22 cellular contexts compared by ENCODE assay signal in the genomic region with DNA sequence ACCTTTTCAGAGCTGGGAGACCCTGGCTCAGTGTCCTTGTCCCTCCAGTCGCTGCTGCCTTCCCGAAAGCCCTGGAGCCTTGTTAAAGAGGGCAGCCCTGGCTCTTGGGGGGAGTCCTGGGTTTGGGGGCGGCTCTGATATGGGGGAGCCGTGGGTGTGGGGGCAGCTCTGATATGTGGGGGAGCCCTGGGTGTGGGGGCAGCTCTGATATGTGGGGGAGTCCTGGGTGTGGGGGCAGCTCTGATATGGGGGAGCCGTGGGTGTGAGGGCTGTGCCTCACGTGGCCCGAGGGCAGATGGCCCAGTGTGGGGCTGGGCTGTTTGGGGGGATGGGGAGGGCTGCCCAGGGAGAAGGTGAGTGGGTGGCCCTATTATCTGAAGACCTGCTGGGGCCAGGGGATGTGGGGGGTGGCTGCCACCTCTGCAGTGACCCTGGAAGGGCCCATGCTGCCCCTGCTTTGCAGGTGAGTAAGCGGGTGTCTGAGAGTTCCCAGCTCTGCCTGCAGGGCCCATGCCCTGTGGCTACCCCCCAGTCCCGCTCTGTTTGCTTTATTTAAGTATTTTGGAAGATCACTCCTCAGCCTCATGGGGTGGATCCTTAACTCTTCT. TPM values are rescaled to one million over a fixed set of nuclear protein-coding genes. Genes with fewer than 3 reads are reported as not detected.
DNase-seq lines count a peak whose midpoint lies in the region; ATAC-seq and TF ChIP-seq lines count a peak whose summit lies in the region.
"Had no signal": no experiment of that assay in that cellular context is flagged by ENCODE, and none has a peak within 500 bp of the region (broad histone marks: within the 10 kb centered on the region; RNA-seq: fewer than 3 reads in every experiment).

No MANE protein-coding gene starts in this region.

- no peaks in the 10 kb centered on the region for H3K9me3 ChIP-seq in tibial nerve
- H3K9me3 ChIP-seq: A549, testis had no signal

- intact Hi-C loops in activated CD8-positive, alpha-beta T cell treated with anti-CD3 and anti-CD28 coated beads for 36 hours (cut with micrococcal nuclease), result loop anchor here (10.0 kb wide), 1 partner anchor 86 kb away; no protein-coding TSS in a partner anchor

- no peak for TF ChIP-seq CTCF in activated CD8-positive, alpha-beta T cell treated with anti-CD3 and anti-CD28 coated beads for 36 hours (IDR thresholded peaks at IDR 0.05)
- no peak for TF ChIP-seq CTCF in tibial nerve (IDR thresholded peaks at IDR 0.05)
- no peak for TF ChIP-seq CTCF in GM10266 (IDR thresholded peaks at IDR 0.05; ENCODE audit: control insufficient read depth, insufficient read depth, low read depth, missing control alignments)

- no peaks in the 10 kb centered on the region for H3K36me3 ChIP-seq in tibial nerve

- no peak overlapping the region for H3K4me3 Mint-ChIP-seq in activated CD8-positive, alpha-beta T cell treated with anti-CD3 and anti-CD28 coated beads, Interleukin-2, amount 10 ng/mL, durations not matched to agents 7 days and 5 days
- H3K4me3 Mint-ChIP-seq in activated CD8-positive, alpha-beta T cell treated with anti-CD3 and anti-CD28 coated beads for 36 hours, result no peak overlapping the region
- H3K4me3 Mint-ChIP-seq in memory B cell, result no peak overlapping the region
- H3K4me3 Mint-ChIP-seq: activated CD4-positive, alpha-beta T cell treated with anti-CD3 and anti-CD28 coated beads for 36 hours; activated naive CD4-positive, alpha-beta T cell treated with anti-CD3 and anti-CD28 coated beads for 36 hours had no signal

- H3K36me3 Mint-ChIP-seq in activated CD8-positive, alpha-beta T cell treated with anti-CD3 and anti-CD28 coated beads, Interleukin-2, amount 10 ng/mL, durations not matched to agents 7 days and 5 days (ENCODE audit: low read depth), result peaks cover 3% of the 10 kb centered on the region
- no peaks in the 10 kb centered on the region for H3K36me3 Mint-ChIP-seq in activated CD8-positive, alpha-beta T cell treated with anti-CD3 and anti-CD28 coated beads for 36 hours (ENCODE audit: low read depth)
- peaks cover 2% of the 10 kb centered on the region for H3K36me3 Mint-ChIP-seq in memory B cell

- no peaks in the 10 kb centered on the region for H3K9me3 Mint-ChIP-seq in activated CD8-positive, alpha-beta T cell treated with anti-CD3 and anti-CD28 coated beads, Interleukin-2, amount 10 ng/mL, durations not matched to agents 7 days and 5 days (ENCODE audit: insufficient read depth)
- H3K9me3 Mint-ChIP-seq in activated CD8-positive, alpha-beta T cell treated with anti-CD3 and anti-CD28 coated beads for 36 hours, result no peaks in the 10 kb centered on the region
- no peaks in the 10 kb centered on the region for H3K9me3 Mint-ChIP-seq in memory B cell
- H3K9me3 Mint-ChIP-seq: activated naive CD4-positive, alpha-beta T cell treated with anti-CD3 and anti-CD28 coated beads for 36 hours had no signal

- no peak for TF ChIP-seq POLR2A in tibial nerve (IDR thresholded peaks at IDR 0.05)
- no peak for TF ChIP-seq POLR2A in erythroblast (IDR thresholded peaks at IDR 0.05; ENCODE audit: low read length)

- H3K27ac ChIP-seq in cingulate gyrus (ENCODE audit: low read depth, low read length), result peak overlapping the region; percentile 10
- peak overlapping the region in 3 of 4 donors; percentile 22 to 86 (median 81) for H3K27ac ChIP-seq in tibial nerve
- H3K27ac ChIP-seq: A549, coronary artery, testis had no signal

- H3K4me3 ChIP-seq in tibial nerve, result no peak overlapping the region
- H3K4me3 ChIP-seq: A549, coronary artery, smooth muscle cell, testis had no signal

- H3K27ac Mint-ChIP-seq in activated CD8-positive, alpha-beta T cell treated with anti-CD3 and anti-CD28 coated beads, Interleukin-2, amount 10 ng/mL, durations not matched to agents 7 days and 5 days, result peak overlapping the region; percentile 67
- H3K27ac Mint-ChIP-seq in activated CD8-positive, alpha-beta T cell treated with anti-CD3 and anti-CD28 coated beads for 36 hours, result no peak overlapping the region
- H3K27ac Mint-ChIP-seq in memory B cell, result peak overlapping the region; percentile 94
- H3K27ac Mint-ChIP-seq: activated CD4-positive, alpha-beta T cell treated with anti-CD3 and anti-CD28 coated beads for 36 hours; activated naive CD4-positive, alpha-beta T cell treated with anti-CD3 and anti-CD28 coated beads for 36 hours had no signal

- H3K27me3 Mint-ChIP-seq in activated CD8-positive, alpha-beta T cell treated with anti-CD3 and anti-CD28 coated beads, Interleukin-2, amount 10 ng/mL, durations not matched to agents 7 days and 5 days (ENCODE audit: low read depth), result no peaks in the 10 kb centered on the region
- no peaks in the 10 kb centered on the region for H3K27me3 Mint-ChIP-seq in activated CD8-positive, alpha-beta T cell treated with anti-CD3 and anti-CD28 coated beads for 36 hours
- no peaks in the 10 kb centered on the region for H3K27me3 Mint-ChIP-seq in memory B cell
- H3K27me3 Mint-ChIP-seq: activated CD4-positive, alpha-beta T cell treated with anti-CD3 and anti-CD28 coated beads for 36 hours had no signal

- peaks cover 60% of the 10 kb centered on the region for H3K4me1 Mint-ChIP-seq in activated CD8-positive, alpha-beta T cell treated with anti-CD3 and anti-CD28 coated beads, Interleukin-2, amount 10 ng/mL, durations not matched to agents 7 days and 5 days (ENCODE audit: low read depth)
- peaks cover 44% of the 10 kb centered on the region for H3K4me1 Mint-ChIP-seq in activated CD8-positive, alpha-beta T cell treated with anti-CD3 and anti-CD28 coated beads for 36 hours (ENCODE audit: low read depth)
- H3K4me1 Mint-ChIP-seq in memory B cell, result peaks cover 42% of the 10 kb centered on the region

- H3K27me3 ChIP-seq in tibial nerve, result no peaks in the 10 kb centered on the region
- H3K27me3 ChIP-seq: testis had no signal

- peaks cover 0 to 91% (median 35%) of the 10 kb centered on the region in 4 donors for H3K4me1 ChIP-seq in tibial nerve
- H3K4me1 ChIP-seq: A549 had no signal

- no peak for DNase-seq in activated CD8-positive, alpha-beta T cell treated with anti-CD3 and anti-CD28 coated beads, Interleukin-2, amount 10 ng/mL, durations not matched to agents 7 days and 5 days
- no peak for DNase-seq in activated CD8-positive, alpha-beta T cell treated with anti-CD3 and anti-CD28 coated beads for 36 hours
- no peak for DNase-seq in memory B cell (ENCODE audit: low spot score in 2 of 2)
- no peak for DNase-seq in tibial nerve (ENCODE audit: low spot score in 2 of 2)
- no peak for DNase-seq in GM10266 (ENCODE audit: extremely low spot score)
- no peak for DNase-seq in erythroblast (lab: John Stamatoyannopoulos, UW)
- no peak for DNase-seq in RKO (ENCODE audit: low spot score)
- DNase-seq: activated CD4-positive, alpha-beta T cell treated with anti-CD3 and anti-CD28 coated beads for 36 hours; activated naive CD4-positive, alpha-beta T cell treated with anti-CD3 and anti-CD28 coated beads for 36 hours; activated T-cell treated with anti-CD3 and anti-CD28 coated beads for 4 hours; DMS153; left colon; NCI-H1105 treated with DMSO at 0.1 percent for 48 hours; NCI-H2107; NCI-H524 treated with DMSO at 0.1 percent for 48 hours; stimulated activated CD4-positive, alpha-beta T cell treated with anti-CD3 and anti-CD28 coated beads, Interleukin-4, amount 100 ng/mL, for 4 hours; T1000; testis had no signal

- 86 to 89% methylated on average over 7 to 8 of the region's 9 CpGs for WGBS in tibial nerve, 2 donors

- POLR2A ChIA-PET in activated CD8-positive, alpha-beta T cell treated with anti-CD3 and anti-CD28 coated beads, Interleukin-2, amount 10 ng/mL, durations not matched to agents 7 days and 5 days (lab: Charles Lee), result no interaction called here
- POLR2A ChIA-PET in activated CD8-positive, alpha-beta T cell treated with anti-CD3 and anti-CD28 coated beads for 36 hours (lab: Charles Lee), result interaction anchor here (1.5 kb wide), 1 partner anchor 25 kb away, joined by 3 read pairs; no protein-coding TSS in a partner anchor

- ATAC-seq in activated CD8-positive, alpha-beta T cell treated with anti-CD3 and anti-CD28 coated beads, Interleukin-2, amount 10 ng/mL, durations not matched to agents 7 days and 5 days, result no peak
- ATAC-seq in activated CD8-positive, alpha-beta T cell treated with anti-CD3 and anti-CD28 coated beads for 36 hours, result no peak
- ATAC-seq in memory B cell (ENCODE audit: low read depth), result no peak
- ATAC-seq: activated CD4-positive, alpha-beta T cell treated with anti-CD3 and anti-CD28 coated beads for 36 hours; left colon had no signal

- CTCF ChIA-PET in activated CD8-positive, alpha-beta T cell treated with anti-CD3 and anti-CD28 coated beads, Interleukin-2, amount 10 ng/mL, durations not matched to agents 7 days and 5 days (lab: Charles Lee), result interaction anchor here (0.9 kb wide), 1 partner anchor 13 kb away, joined by 3 read pairs; no protein-coding TSS in a partner anchor
- CTCF ChIA-PET in activated CD8-positive, alpha-beta T cell treated with anti-CD3 and anti-CD28 coated beads for 36 hours (lab: Charles Lee), result interaction anchor here (2.0 kb wide), 1 partner anchor 25 kb away, joined by 8 read pairs; no protein-coding TSS in a partner anchor

- TF ChIP-seq EP300 in tibial nerve (IDR thresholded peaks at IDR 0.05), result no peak

RNA-seq across cellular contexts. Expression of a gene that starts 30.9 kb away (rescaled TPM):
- total RNA-seq in activated CD8-positive, alpha-beta T cell treated with anti-CD3 and anti-CD28 coated beads, Interleukin-2, amount 10 ng/mL, durations not matched to agents 7 days and 5 days, result 10 to 100 TPM; 41.2 to 42.1 TPM
- total RNA-seq in activated CD8-positive, alpha-beta T cell treated with anti-CD3 and anti-CD28 coated beads for 36 hours, result 10 to 100 TPM; 26.9 to 28.1 TPM
- total RNA-seq in tibial nerve, result 100 to 1,000 TPM in 1 of 4 donors, 10 to 100 TPM in 3; 18.2 to 299 (median 54.3) TPM

RNA-seq across cellular contexts. Expression of a gene that starts 51.8 kb away (rescaled TPM):
- total RNA-seq in activated CD8-positive, alpha-beta T cell treated with anti-CD3 and anti-CD28 coated beads, Interleukin-2, amount 10 ng/mL, durations not matched to agents 7 days and 5 days, result under 1 TPM in 1 of 2 experiments, not detected in 1; 0.08 TPM
- under 1 TPM; 0.25 to 0.36 TPM for total RNA-seq in activated CD8-positive, alpha-beta T cell treated with anti-CD3 and anti-CD28 coated beads for 36 hours
- 1 to 10 TPM; 1.0 to 5.9 (median 2.6) TPM for total RNA-seq in tibial nerve
